ENCODE assay signal across 11 cellular contexts in the genomic region with DNA sequence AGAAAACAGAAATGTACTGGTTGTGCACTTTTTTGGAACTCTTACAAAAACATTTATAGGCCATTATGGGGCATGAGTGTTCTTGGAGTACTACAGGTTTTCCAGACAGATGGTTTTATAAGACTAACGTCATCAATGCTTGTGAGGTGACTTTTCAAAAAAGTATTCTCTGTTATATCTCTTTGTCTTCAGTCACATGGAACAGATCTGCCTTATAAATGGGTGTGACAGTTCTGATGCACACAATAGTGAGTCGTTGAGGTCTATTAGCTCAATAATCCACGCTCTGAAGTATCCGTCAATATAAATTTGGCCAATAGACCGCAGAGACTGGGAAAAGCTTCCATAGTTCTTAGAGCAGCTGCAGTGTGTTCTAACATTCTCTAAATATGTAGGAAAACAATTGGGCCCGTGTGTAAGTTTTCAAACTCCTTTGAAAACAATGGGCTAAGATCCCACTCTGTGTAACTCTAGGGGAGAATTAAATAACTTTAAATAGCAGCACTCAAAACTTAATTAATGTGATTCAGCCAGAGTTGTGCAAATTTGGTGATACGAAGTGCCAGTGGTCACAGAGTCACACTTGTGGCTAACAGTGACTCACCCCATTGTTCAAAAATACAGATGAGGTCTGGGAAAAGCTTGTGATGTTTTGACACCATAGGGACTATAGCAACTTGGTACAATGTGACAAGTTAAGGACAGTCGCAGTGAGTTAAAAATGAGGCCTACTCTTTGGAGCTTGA.
A peak's percentile ranks its signal among the peaks of the same experiment; 100 is the strongest.
DNase-seq lines count a peak whose midpoint lies in the region; ATAC-seq, FAIRE-seq and TF ChIP-seq lines count a peak whose summit lies in the region.
"Had no signal": no experiment of that assay in that cellular context is flagged by ENCODE, and none has a peak within 500 bp of the region (broad histone marks: within the 10 kb centered on the region; RNA-seq: fewer than 3 reads in every experiment).

No MANE protein-coding gene starts in this region.

- H3K4me1 ChIP-seq in Loucy (ENCODE audit: insufficient read depth, low read length, poor library complexity, severe bottlenecking) (peaks cover 57% of the 10 kb centered on the region), ovary (ENCODE audit: insufficient read depth) (no peaks in the 10 kb centered on the region)

- no peak for TF ChIP-seq POLR2A in ovary (IDR thresholded peaks at IDR 0.05)

- no peak for FAIRE-seq in bronchial epithelial cell (lab: Jason Lieb, UNC)

- H2AFZ ChIP-seq in Loucy (ENCODE audit: low read length) = 0 out of 2 replicates have a peak overlapping the region, but pooled peaks have one; percentile 0

- no peaks in the 10 kb centered on the region for H4K20me1 ChIP-seq in Loucy (ENCODE audit: insufficient read depth, low read length, poor library complexity, severe bottlenecking)

- H3K27ac ChIP-seq in ovary = no peak overlapping the region
- H3K27ac ChIP-seq: HL-60 had no signal

- H3K9me2 ChIP-seq in Loucy (replicated peaks; ENCODE audit: low read depth, low read length) = no peaks in the 10 kb centered on the region

- no peaks in the 10 kb centered on the region for H3K9me3 ChIP-seq in Loucy (ENCODE audit: insufficient read depth, low read depth, low read length)
- no peaks in the 10 kb centered on the region for H3K9me3 ChIP-seq in T-helper 17 cell (ENCODE audit: control insufficient read depth, low read length, poor library complexity, severe bottlenecking)
- H3K9me3 ChIP-seq in ovary = no peaks in the 10 kb centered on the region

- no peak for TF ChIP-seq EP300 in ovary (IDR thresholded peaks at IDR 0.05)

- H3K9ac ChIP-seq in Loucy (ENCODE audit: low read depth, low read length, poor library complexity, severe bottlenecking) = peak overlapping the region; percentile 53

- no peak for ATAC-seq in HG02798 (IDR thresholded peaks at IDR 0.05; ENCODE audit: poor library complexity, unreplicated experiment)
- ATAC-seq in T-helper 17 cell = no peak
- no peak for ATAC-seq in GM19324 (IDR thresholded peaks at IDR 0.05; ENCODE audit: low FRiP score, unreplicated experiment)

- H3K36me3 Mint-ChIP-seq in nephron (ENCODE audit: low read depth) (no peaks in the 10 kb centered on the region), T-helper 17 cell (ENCODE audit: low read depth) (no peaks in the 10 kb centered on the region)

- H3K27me3 Mint-ChIP-seq in nephron (ENCODE audit: low read depth) = peaks cover 6% of the 10 kb centered on the region
- H3K27me3 Mint-ChIP-seq in T-helper 17 cell = peaks cover 6% of the 10 kb centered on the region

- H3K4me3 ChIP-seq in Loucy (ENCODE audit: low read length, poor library complexity, severe bottlenecking) = no peak overlapping the region
- no peak overlapping the region for H3K4me3 ChIP-seq in bronchial epithelial cell (ENCODE audit: low read depth, low read length)
- no peak overlapping the region for H3K4me3 ChIP-seq in ovary

- peak overlapping the region in 2 of 3 experiments; percentile 5 to 28 for H3K27ac Mint-ChIP-seq in nephron
- H3K27ac Mint-ChIP-seq in T-helper 17 cell = no peak overlapping the region

- no peaks in the 10 kb centered on the region for H3K9me3 Mint-ChIP-seq in nephron

- H3K27me3 ChIP-seq in Loucy (ENCODE audit: insufficient read depth, low read length, poor library complexity, severe bottlenecking) = no peaks in the 10 kb centered on the region
- H3K27me3 ChIP-seq in bronchial epithelial cell (ENCODE audit: control insufficient read depth, insufficient read depth, low read length) = no peaks in the 10 kb centered on the region
- H3K27me3 ChIP-seq in ovary = no peaks in the 10 kb centered on the region

- H3K4me1 Mint-ChIP-seq in nephron (peaks cover 36% of the 10 kb centered on the region), T-helper 17 cell (no peaks in the 10 kb centered on the region)

- WGBS in ovary, 3 donors = 30 to 45% (median 39%) methylated on average over 8 of the region's 8 CpGs

- H3K4me2 ChIP-seq in Loucy (ENCODE audit: low read depth, low read length, poor library complexity, severe bottlenecking) = peak overlapping the region; percentile 68

- H3K79me2 ChIP-seq in Loucy (ENCODE audit: insufficient read depth, low read length) = no peaks in the 10 kb centered on the region

- peaks cover 7% of the 10 kb centered on the region; the same call in 1 of the 2 replicates for H3F3A ChIP-seq in Loucy (ENCODE audit: low read depth)

- no peaks in the 10 kb centered on the region for H3K36me3 ChIP-seq in Loucy (ENCODE audit: insufficient read depth, low read length)
- no peaks in the 10 kb centered on the region for H3K36me3 ChIP-seq in bronchial epithelial cell (ENCODE audit: control insufficient read depth, insufficient read depth, low read length)
- H3K36me3 ChIP-seq in ovary = no peaks in the 10 kb centered on the region

- H3K4me3 Mint-ChIP-seq in nephron (no peak overlapping the region), T-helper 17 cell (no peak overlapping the region)

- intact Hi-C loops in ovary (cut with DNase I) = no loop called here

- no peak for TF ChIP-seq CTCF in Loucy (conservative IDR thresholded peaks at IDR 0.05; ENCODE audit: low read length)
- TF ChIP-seq CTCF in bronchial epithelial cell (IDR thresholded peaks at IDR 0.05; ENCODE audit: insufficient read depth, low read length, severe bottlenecking) = no peak
- TF ChIP-seq CTCF in nephron (IDR thresholded peaks at IDR 0.05; ENCODE audit: unreplicated experiment in 3 of 3) = no peak
- no peak for TF ChIP-seq CTCF in ovary (IDR thresholded peaks at IDR 0.05)

- DNase-seq in DMS153 treated with DMSO at 0.1 percent for 48 hours (lab: John Stamatoyannopoulos, UW; ENCODE audit: unreplicated experiment) (peak; percentile 7), bronchial epithelial cell (ENCODE audit: low read depth) (peak; percentile 44), T-helper 17 cell (no peak), ovary (no peak)
- DNase-seq: activated CD8-positive, alpha-beta memory T cell treated with anti-CD3 and anti-CD28 coated beads, Interleukin-2, amount 50 U/mL, for 48 hours; effector memory CD4-positive, alpha-beta T cell had no signal

Comparison
In these comparisons a context has a peak if more than half of its experiments do, and no peak if none do; other contexts are left out.
1. DNase-seq: peak in DMS153 treated with DMSO at 0.1 percent for 48 hours (single experiment) and bronchial epithelial cell (single experiment); none in T-helper 17 cell (0 of 3) and ovary (0 of 5).